ENCODE assay signal across 1 cellular context in genomic region chr16:75138636-75139035, GRCh38.
TF ChIP-seq lines count a peak whose summit lies in the region.

No MANE protein-coding gene starts in this region.

TF ChIP-seq in SK-N-SH treated with all-trans-retinoic acid at 6 μM for 48 hours, 23 proteins besides CTCF, POLR2A, EP300 and RAD21 (continued from another document):
- TF ChIP-seq ARNTL (CRISPR knock-in tag; IDR thresholded peaks at IDR 0.05; ENCODE audit: borderline replicate concordance, low read depth) (no peak), ZFP3 (CRISPR knock-in tag; IDR thresholded peaks at IDR 0.05) (no peak), TOX (CRISPR knock-in tag; IDR thresholded peaks at IDR 0.05; ENCODE audit: borderline replicate concordance) (no peak), SNAI2 (CRISPR knock-in tag; IDR thresholded peaks at IDR 0.05) (no peak), PPARA (CRISPR knock-in tag; IDR thresholded peaks at IDR 0.05; ENCODE audit: borderline replicate concordance) (no peak), GLIS3 (CRISPR knock-in tag; IDR thresholded peaks at IDR 0.05) (no peak), BACH2 (CRISPR knock-in tag; IDR thresholded peaks at IDR 0.05; ENCODE audit: borderline replicate concordance) (no peak), ZNF565 (CRISPR knock-in tag; conservative IDR thresholded peaks at IDR 0.05; ENCODE audit: low read depth) (no peak), CSDC2 (CRISPR knock-in tag; IDR thresholded peaks at IDR 0.05) (no peak), ESRRG (CRISPR knock-in tag; IDR thresholded peaks at IDR 0.05) (no peak), POU6F1 (CRISPR knock-in tag; IDR thresholded peaks at IDR 0.05; ENCODE audit: borderline replicate concordance, low read depth) (no peak), ISL1 (CRISPR knock-in tag; IDR thresholded peaks at IDR 0.05) (no peak), ZFP30 (CRISPR knock-in tag; IDR thresholded peaks at IDR 0.05) (no peak)
TF ChIP-seq in SK-N-SH treated with all-trans-retinoic acid at 6 μM for 48 hours: peak in this region for 0.
